33 cellular contexts compared by ENCODE assay signal in the genomic region with DNA sequence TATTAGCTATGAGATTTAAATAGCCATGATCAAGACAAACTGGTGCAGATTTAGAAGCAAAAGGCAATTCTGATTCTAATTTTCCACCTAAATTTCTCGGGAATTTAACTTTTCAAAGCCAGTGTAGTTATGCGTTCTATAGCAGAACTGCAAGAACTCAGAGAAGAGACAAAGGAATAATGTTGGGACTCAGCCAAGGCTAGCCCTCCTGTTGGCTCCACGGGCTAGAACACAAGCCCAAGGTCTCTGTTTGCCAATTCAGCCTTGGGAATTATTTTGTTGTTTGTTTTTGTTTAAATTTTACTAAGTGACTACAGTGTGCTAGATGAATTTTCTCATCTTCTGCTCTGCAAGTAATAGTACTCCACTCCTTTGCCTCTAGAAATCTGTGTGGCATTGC.
DNase-seq lines count a peak whose midpoint lies in the region; ATAC-seq, FAIRE-seq and TF ChIP-seq lines count a peak whose summit lies in the region.
"Had no signal": no experiment of that assay in that cellular context is flagged by ENCODE, and none has a peak within 500 bp of the region (broad histone marks: within the 10 kb centered on the region; RNA-seq: fewer than 3 reads in every experiment).

No MANE protein-coding gene starts in this region.

- H3K4me1 ChIP-seq in HepG2 (ENCODE audit: insufficient read depth, low read length) = peaks cover 83% of the 10 kb centered on the region
- H3K4me1 ChIP-seq in right lobe of liver = no peaks in the 10 kb centered on the region
- H3K4me1 ChIP-seq: A549; BE2C; BLaER1; BLaER1 treated with 17β-estradiol and CSF1 and Interleukin-3, amounts not matched to agents 10 nM and 100 nM; Caco-2 had no signal

- peaks cover 7% of the 10 kb centered on the region for H3K79me2 ChIP-seq in HepG2 (ENCODE audit: insufficient read depth, low read length)

- no TSS peak for BruUV-seq in HepG2 (replicated peaks; lab: Mats Ljungman, UMichigan)

- ATAC-seq in HepG2 (0 out of 3 replicates have a peak, but pooled peaks have one; percentile 7), right lobe of liver (no peak)
- ATAC-seq: A549; CD8-positive, alpha-beta T cell had no signal

- H3K4me2 ChIP-seq in HepG2 (ENCODE audit: low read depth, low read length) = peak overlapping the region; percentile 34
- H3K4me2 ChIP-seq: A549; BLaER1; BLaER1 treated with 17β-estradiol and CSF1 and Interleukin-3, amounts not matched to agents 10 nM and 100 nM had no signal

- POLR2A ChIA-PET in HepG2 (lab: Yijun Ruan, JAX) = interaction anchor here (1.8 kb wide), 1 partner anchor 150 kb away, joined by 4 read pairs; a partner anchor contains a TSS

- DNase-seq in HepG2 (ENCODE audit: low spot score) (no peak), right lobe of liver (no peak), G401 (ENCODE audit: low spot score) (peak; percentile 82), cerebellar cortex (ENCODE audit: low spot score) (peak; percentile 78), cerebellum (ENCODE audit: low spot score) (peak; percentile 56), coronary artery (ENCODE audit: low spot score) (no peak), GM03348 (ENCODE audit: low spot score) (no peak), SIG-M5 treated with dmso at 0.1 percent for 504 hours (lab: John Stamatoyannopoulos, UW; ENCODE audit: unreplicated experiment) (no peak)
- DNase-seq: 8988T; ACHN; AML-193; BE2C; Caco-2; Calu3; CD4-positive, alpha-beta memory T cell; CD4-positive, alpha-beta T cell; CD8-positive, alpha-beta memory T cell; CD8-positive, alpha-beta T cell; COR-L47; DMS 273 treated with DMSO at 0.1 percent for 48 hours; DMS153; DMS53; DMS79; DMS79 treated with DMSO at 0.1 percent for 48 hours; DND-41; EL had no signal

- H3K9me3 ChIP-seq in HepG2 (ENCODE audit: low read length) (no peaks in the 10 kb centered on the region), right lobe of liver (no peaks in the 10 kb centered on the region)
- H3K9me3 ChIP-seq: A549; BE2C; BLaER1; BLaER1 treated with 17β-estradiol and CSF1 and Interleukin-3, amounts not matched to agents 10 nM and 100 nM had no signal

- intact Hi-C loops in HepG2 (cut with micrococcal nuclease; ENCODE audit: unreplicated experiment) (loop anchor here (2.0 kb wide), 1 partner anchor 17 kb away; no protein-coding TSS in a partner anchor), right lobe of liver (cut with DNase I) (no loop called here)

- H3K4me3 ChIP-seq in HepG2 (replicated peaks in 1 of 3; ENCODE audit: insufficient read depth in 1 of 3, low read depth in 2 of 3, low read length in 3 of 3) = no peak overlapping the region; a peak in 1 of 6 replicates
- H3K4me3 ChIP-seq in right lobe of liver = no peak overlapping the region
- no peak overlapping the region for H3K4me3 ChIP-seq in coronary artery
- H3K4me3 ChIP-seq: A549; BLaER1; BLaER1 treated with 17β-estradiol and CSF1 and Interleukin-3, amounts not matched to agents 10 nM and 100 nM had no signal

- FAIRE-seq in HepG2 (lab: Jason Lieb, UNC) = peak; percentile 12
- FAIRE-seq: A204.1, A549, D721Med had no signal

- in situ Hi-C loops in HepG2 (cut with HindIII; ENCODE audit: extremely low pct_ligation_motif_present, low pct_unique_long_range_greater_than_20kb) = no loop called here
- in situ Hi-C loops in G401 (cut with HindIII; ENCODE audit: low sequenced_read_pairs) = no loop called here

- H3K27ac ChIP-seq in HepG2 (ENCODE audit: extremely low read length, insufficient read depth, low read length) = peak overlapping the region; percentile 36
- H3K27ac ChIP-seq in right lobe of liver = no peak overlapping the region
- H3K27ac ChIP-seq in coronary artery = no peak overlapping the region
- H3K27ac ChIP-seq: 22Rv1; A549; BLaER1; BLaER1 treated with 17β-estradiol and CSF1 and Interleukin-3, amounts not matched to agents 10 nM and 100 nM; C4-2B had no signal

- H4K20me1 ChIP-seq in HepG2 (ENCODE audit: insufficient read depth, low read length) = no peaks in the 10 kb centered on the region
- H4K20me1 ChIP-seq: BLaER1; BLaER1 treated with 17β-estradiol and CSF1 and Interleukin-3, amounts not matched to agents 10 nM and 100 nM had no signal

- WGBS in HepG2 (ENCODE audit: low lambda C conversion rate) = 19% methylated on average over 3 of the region's 3 CpGs
- 59% methylated on average over 3 of the region's 3 CpGs for WGBS in right lobe of liver (ENCODE audit: insufficient coverage, low coverage, low lambda C conversion rate, missing lambda C conversion rate)

- TF ChIP-seq EP300 in HepG2 (IDR thresholded peaks at IDR 0.05; ENCODE audit: low read depth in 2 of 2, low read length in 2 of 2) (no peak), HepG2 (CRISPR knock-in tag; IDR thresholded peaks at IDR 0.05; ENCODE audit: borderline replicate concordance) (no peak)

- H3K36me3 ChIP-seq in HepG2 (replicated peaks in 1 of 2; ENCODE audit: control insufficient read depth in 1 of 2, insufficient read depth in 2 of 2, low read length in 2 of 2) = no peaks in the 10 kb centered on the region
- no peaks in the 10 kb centered on the region for H3K36me3 ChIP-seq in right lobe of liver
- H3K36me3 ChIP-seq: BE2C; BLaER1; BLaER1 treated with 17β-estradiol and CSF1 and Interleukin-3, amounts not matched to agents 10 nM and 100 nM had no signal

- CTCF ChIA-PET in HepG2 (lab: Yijun Ruan, JAX; ENCODE audit: low intra/inter-chr PET ratio, low total read pairs) = no interaction called here

- TF ChIP-seq CTCF in HepG2 (CRISPR knock-in tag; IDR thresholded peaks at IDR 0.05) (no peak), right lobe of liver (IDR thresholded peaks at IDR 0.05) (no peak), coronary artery (IDR thresholded peaks at IDR 0.05) (no peak)

- no peak overlapping the region for H3K9ac ChIP-seq in HepG2 (ENCODE audit: insufficient read depth, low read depth, low read length)
- H3K9ac ChIP-seq: BLaER1; BLaER1 treated with 17β-estradiol and CSF1 and Interleukin-3, amounts not matched to agents 10 nM and 100 nM had no signal

- TF ChIP-seq POLR2A in HepG2 (IDR thresholded peaks at IDR 0.05; ENCODE audit: insufficient read depth in 1 of 2, low read depth in 2 of 2, low read length in 2 of 2) (no peak), right lobe of liver (IDR thresholded peaks at IDR 0.05) (no peak)

- peak overlapping the region; percentile 42 for H2AFZ ChIP-seq in HepG2 (ENCODE audit: low read length)

- no peak for TF ChIP-seq RAD21 in HepG2 (CRISPR knock-in tag; IDR thresholded peaks at IDR 0.05)

- H3K27me3 ChIP-seq in HepG2 (ENCODE audit: control insufficient read depth in 1 of 2, insufficient read depth in 2 of 2, low read length in 2 of 2) = no peaks in the 10 kb centered on the region
- no peaks in the 10 kb centered on the region for H3K27me3 ChIP-seq in right lobe of liver
- H3K27me3 ChIP-seq: BE2C; BLaER1; BLaER1 treated with 17β-estradiol and CSF1 and Interleukin-3, amounts not matched to agents 10 nM and 100 nM had no signal

TF ChIP-seq in HepG2, 621 proteins besides CTCF, POLR2A, EP300 and RAD21 (continues in another document):
- TF ChIP-seq SOX13 (IDR thresholded peaks at IDR 0.05) (no peak), SOX13 (CRISPR knock-in tag; conservative IDR thresholded peaks at IDR 0.05 in 1 of 2, IDR thresholded peaks at IDR 0.05 in 1 of 2) (0 out of 4 replicates have a peak, but pooled peaks of 1 of the 2 experiments have one; percentile 40), HDAC1 (CRISPR knock-in tag; IDR thresholded peaks at IDR 0.05) (0 out of 2 replicates have a peak, but pooled peaks have one; percentile 21)
- TF ChIP-seq, protein P1, sequence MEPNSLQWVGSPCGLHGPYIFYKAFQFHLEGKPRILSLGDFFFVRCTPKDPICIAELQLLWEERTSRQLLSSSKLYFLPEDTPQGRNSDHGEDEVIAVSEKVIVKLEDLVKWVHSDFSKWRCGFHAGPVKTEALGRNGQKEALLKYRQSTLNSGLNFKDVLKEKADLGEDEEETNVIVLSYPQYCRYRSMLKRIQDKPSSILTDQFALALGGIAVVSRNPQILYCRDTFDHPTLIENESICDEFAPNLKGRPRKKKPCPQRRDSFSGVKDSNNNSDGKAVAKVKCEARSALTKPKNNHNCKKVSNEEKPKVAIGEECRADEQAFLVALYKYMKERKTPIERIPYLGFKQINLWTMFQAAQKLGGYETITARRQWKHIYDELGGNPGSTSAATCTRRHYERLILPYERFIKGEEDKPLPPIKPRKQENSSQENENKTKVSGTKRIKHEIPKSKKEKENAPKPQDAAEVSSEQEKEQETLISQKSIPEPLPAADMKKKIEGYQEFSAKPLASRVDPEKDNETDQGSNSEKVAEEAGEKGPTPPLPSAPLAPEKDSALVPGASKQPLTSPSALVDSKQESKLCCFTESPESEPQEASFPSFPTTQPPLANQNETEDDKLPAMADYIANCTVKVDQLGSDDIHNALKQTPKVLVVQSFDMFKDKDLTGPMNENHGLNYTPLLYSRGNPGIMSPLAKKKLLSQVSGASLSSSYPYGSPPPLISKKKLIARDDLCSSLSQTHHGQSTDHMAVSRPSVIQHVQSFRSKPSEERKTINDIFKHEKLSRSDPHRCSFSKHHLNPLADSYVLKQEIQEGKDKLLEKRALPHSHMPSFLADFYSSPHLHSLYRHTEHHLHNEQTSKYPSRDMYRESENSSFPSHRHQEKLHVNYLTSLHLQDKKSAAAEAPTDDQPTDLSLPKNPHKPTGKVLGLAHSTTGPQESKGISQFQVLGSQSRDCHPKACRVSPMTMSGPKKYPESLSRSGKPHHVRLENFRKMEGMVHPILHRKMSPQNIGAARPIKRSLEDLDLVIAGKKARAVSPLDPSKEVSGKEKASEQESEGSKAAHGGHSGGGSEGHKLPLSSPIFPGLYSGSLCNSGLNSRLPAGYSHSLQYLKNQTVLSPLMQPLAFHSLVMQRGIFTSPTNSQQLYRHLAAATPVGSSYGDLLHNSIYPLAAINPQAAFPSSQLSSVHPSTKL (CRISPR knock-in tag; IDR thresholded peaks at IDR 0.05) = peak; percentile 32; the same call in 1 of the 2 replicates
- TF ChIP-seq, protein P2, sequence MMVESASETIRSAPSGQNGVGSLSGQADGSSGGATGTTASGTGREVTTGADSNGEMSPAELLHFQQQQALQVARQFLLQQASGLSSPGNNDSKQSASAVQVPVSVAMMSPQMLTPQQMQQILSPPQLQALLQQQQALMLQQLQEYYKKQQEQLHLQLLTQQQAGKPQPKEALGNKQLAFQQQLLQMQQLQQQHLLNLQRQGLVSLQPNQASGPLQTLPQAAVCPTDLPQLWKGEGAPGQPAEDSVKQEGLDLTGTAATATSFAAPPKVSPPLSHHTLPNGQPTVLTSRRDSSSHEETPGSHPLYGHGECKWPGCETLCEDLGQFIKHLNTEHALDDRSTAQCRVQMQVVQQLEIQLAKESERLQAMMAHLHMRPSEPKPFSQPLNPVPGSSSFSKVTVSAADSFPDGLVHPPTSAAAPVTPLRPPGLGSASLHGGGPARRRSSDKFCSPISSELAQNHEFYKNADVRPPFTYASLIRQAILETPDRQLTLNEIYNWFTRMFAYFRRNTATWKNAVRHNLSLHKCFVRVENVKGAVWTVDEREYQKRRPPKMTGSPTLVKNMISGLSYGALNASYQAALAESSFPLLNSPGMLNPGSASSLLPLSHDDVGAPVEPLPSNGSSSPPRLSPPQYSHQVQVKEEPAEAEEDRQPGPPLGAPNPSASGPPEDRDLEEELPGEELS (CRISPR knock-in tag; IDR thresholded peaks at IDR 0.05) = peak; percentile 38

Comparison
In these comparisons a context has a peak if more than half of its experiments do, and no peak if none do; other contexts are left out.
1. DNase-seq: peak in G401 (single experiment), cerebellar cortex (single experiment) and cerebellum (single experiment); none in HepG2 (single experiment), right lobe of liver (0 of 3), coronary artery (single experiment), GM03348 (single experiment) and SIG-M5 treated with dmso at 0.1 percent for 504 hours (single experiment).